1 cellular context compared by ENCODE assay signal in the genomic region with DNA sequence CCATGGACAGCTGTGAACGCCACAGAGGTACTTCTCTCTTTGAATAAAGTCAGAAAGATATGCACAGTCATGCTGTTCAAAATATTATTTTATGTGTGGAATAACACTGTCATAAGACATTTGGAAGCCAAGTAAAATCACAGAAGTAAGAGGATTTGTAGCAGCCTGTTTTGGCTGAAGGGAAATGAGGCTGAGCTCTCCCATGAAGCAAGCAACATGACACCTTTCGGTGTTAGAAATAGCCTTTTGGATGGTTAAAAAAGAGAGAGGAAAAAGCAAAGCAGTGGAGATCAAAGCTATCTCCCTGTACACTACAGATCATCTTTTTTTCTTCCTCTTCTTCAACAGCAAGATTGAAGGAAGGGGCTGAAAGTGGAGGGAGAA.
TF ChIP-seq lines count a peak whose summit lies in the region.

No MANE protein-coding gene starts in this region.

TF ChIP-seq in SK-N-SH, 30 proteins besides CTCF, POLR2A, EP300 and RAD21 (continued from another document):
- TF ChIP-seq FOXJ3 (CRISPR knock-in tag; IDR thresholded peaks at IDR 0.05) (no peak), FOXM1 (IDR thresholded peaks at IDR 0.05; ENCODE audit: low read depth) (no peak), GATA2 (CRISPR knock-in tag; IDR thresholded peaks at IDR 0.05) (no peak), TCF12 (IDR thresholded peaks at IDR 0.05) (no peak)
- TF ChIP-seq, protein P1, sequence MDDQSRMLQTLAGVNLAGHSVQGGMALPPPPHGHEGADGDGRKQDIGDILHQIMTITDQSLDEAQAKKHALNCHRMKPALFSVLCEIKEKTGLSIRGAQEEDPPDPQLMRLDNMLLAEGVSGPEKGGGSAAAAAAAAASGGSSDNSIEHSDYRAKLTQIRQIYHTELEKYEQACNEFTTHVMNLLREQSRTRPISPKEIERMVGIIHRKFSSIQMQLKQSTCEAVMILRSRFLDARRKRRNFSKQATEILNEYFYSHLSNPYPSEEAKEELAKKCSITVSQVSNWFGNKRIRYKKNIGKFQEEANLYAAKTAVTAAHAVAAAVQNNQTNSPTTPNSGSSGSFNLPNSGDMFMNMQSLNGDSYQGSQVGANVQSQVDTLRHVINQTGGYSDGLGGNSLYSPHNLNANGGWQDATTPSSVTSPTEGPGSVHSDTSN (IDR thresholded peaks at IDR 0.05): no peak
